In genomic region chrX:118353081-118353850, GRCh38 we compare ENCODE assay signal across 11 cellular contexts. TPM values are rescaled to one million over a fixed set of nuclear protein-coding genes. Genes with fewer than 3 reads are reported as not detected.
A peak's percentile ranks its signal among the peaks of the same experiment; 100 is the strongest.
DNase-seq lines count a peak whose midpoint lies in the region; ATAC-seq and TF ChIP-seq lines count a peak whose summit lies in the region.
"Had no signal": no experiment of that assay in that cellular context is flagged by ENCODE, and none has a peak within 500 bp of the region (broad histone marks: within the 10 kb centered on the region; RNA-seq: fewer than 3 reads in every experiment).

No MANE protein-coding gene starts in this region.

- H3K27me3 Mint-ChIP-seq in GM23338 (ENCODE audit: insufficient read depth, low read depth, poor library complexity), result no peaks in the 10 kb centered on the region
- no peaks in the 10 kb centered on the region for H3K27me3 Mint-ChIP-seq in chondrocyte (ENCODE audit: low read depth)
- H3K27me3 Mint-ChIP-seq: progenitor cell of endocrine pancreas had no signal

- H4K20me1 ChIP-seq in GM23338 (replicated peaks; ENCODE audit: insufficient read depth) (no peaks in the 10 kb centered on the region), Karpas-422 (ENCODE audit: insufficient read depth, low read depth, low read length) (peaks cover 4% of the 10 kb centered on the region; the same call in 1 of the 2 replicates)

- H3K9me3 ChIP-seq in Karpas-422 (ENCODE audit: low read length), result no peaks in the 10 kb centered on the region

- H3K27ac ChIP-seq in GM23338 (ENCODE audit: low read depth) (no peak overlapping the region), Karpas-422 (ENCODE audit: low read length) (no peak overlapping the region)

- no peaks in the 10 kb centered on the region for H3K9me2 ChIP-seq in GM23338 (ENCODE audit: insufficient read depth)
- H3K9me2 ChIP-seq in Karpas-422 (replicated peaks; ENCODE audit: insufficient read depth, low read length), result no peaks in the 10 kb centered on the region

- H3K4me2 ChIP-seq in GM23338, result no peak overlapping the region
- no peak overlapping the region for H3K4me2 ChIP-seq in Karpas-422 (ENCODE audit: low read depth, low read length, poor library complexity, severe bottlenecking)

- POLR2A ChIA-PET in HEK293T (lab: Yijun Ruan, JAX), result no interaction called here

- H3K36me3 Mint-ChIP-seq in GM23338 (ENCODE audit: low read depth) (no peaks in the 10 kb centered on the region), chondrocyte (ENCODE audit: low read depth) (no peaks in the 10 kb centered on the region)

- H3K9ac ChIP-seq in Karpas-422 (ENCODE audit: low read length), result no peak overlapping the region

- H3F3A ChIP-seq in GM23338 (replicated peaks; ENCODE audit: low read depth), result no peaks in the 10 kb centered on the region

- no peak for TF ChIP-seq CTCF in GM23338 (conservative IDR thresholded peaks at IDR 0.05; ENCODE audit: low read depth in 2 of 2)
- TF ChIP-seq CTCF in omental fat pad (IDR thresholded peaks at IDR 0.05), result no peak
- TF ChIP-seq CTCF in chondrocyte (IDR thresholded peaks at IDR 0.05), result no peak

- H3K4me3 Mint-ChIP-seq in GM23338 (no peak overlapping the region), chondrocyte (ENCODE audit: unreplicated experiment) (no peak overlapping the region)

- H3K4me1 ChIP-seq in GM23338 (ENCODE audit: insufficient read depth) (peaks cover 23% of the 10 kb centered on the region), Karpas-422 (ENCODE audit: low read length) (peaks cover 27% of the 10 kb centered on the region)

- ATAC-seq in GM18520 (IDR thresholded peaks at IDR 0.05; ENCODE audit: unreplicated experiment) (peak; percentile 56), GM23338 (no peak), omental fat pad (ENCODE audit: low FRiP score) (no peak), SK-N-SH treated with all-trans-retinoic acid at 6 μM for 48 hours (no peak)

- no peak overlapping the region for H3K27ac Mint-ChIP-seq in GM23338
- no peak overlapping the region for H3K27ac Mint-ChIP-seq in chondrocyte (ENCODE audit: unreplicated experiment)
- H3K27ac Mint-ChIP-seq: progenitor cell of endocrine pancreas had no signal

- H3K27me3 ChIP-seq in GM23338 (ENCODE audit: insufficient read depth) (no peaks in the 10 kb centered on the region), Karpas-422 (ENCODE audit: low read length) (no peaks in the 10 kb centered on the region)

- H3K9me3 Mint-ChIP-seq in GM23338 (no peaks in the 10 kb centered on the region), chondrocyte (ENCODE audit: low read depth) (no peaks in the 10 kb centered on the region)

- H3K4me1 Mint-ChIP-seq in GM23338, result peaks cover 34% of the 10 kb centered on the region
- H3K4me1 Mint-ChIP-seq in chondrocyte (ENCODE audit: low read depth), result peaks cover 59% of the 10 kb centered on the region

- H3K79me2 ChIP-seq in GM23338 (replicated peaks; ENCODE audit: insufficient read depth) (peaks cover 95% of the 10 kb centered on the region), Karpas-422 (ENCODE audit: low read length) (peaks cover 2% of the 10 kb centered on the region; the same call in 1 of the 2 replicates)

- no peaks in the 10 kb centered on the region for H3K36me3 ChIP-seq in GM23338 (ENCODE audit: insufficient read depth)
- H3K36me3 ChIP-seq in Karpas-422 (ENCODE audit: insufficient read depth, low read length), result no peaks in the 10 kb centered on the region

- H2AFZ ChIP-seq in GM23338 (no peak overlapping the region), Karpas-422 (ENCODE audit: low read length) (no peak overlapping the region)

- no peak overlapping the region for H3K4me3 ChIP-seq in GM23338
- no peak overlapping the region for H3K4me3 ChIP-seq in Karpas-422 (ENCODE audit: low read length)

- CTCF ChIA-PET in HEK293T (lab: Yijun Ruan, JAX), result interaction anchor here (0.6 kb wide), 1 partner anchor 97 kb away, joined by 3 read pairs; no protein-coding TSS in a partner anchor

- DNase-seq in GM23338 (ENCODE audit: low spot score), result peak; percentile 9
- peak; percentile 36 for DNase-seq in Karpas-422
- DNase-seq in kidney tubule cell (ENCODE audit: low spot score), result peak; percentile 6
- DNase-seq in HEK293T (ENCODE audit: extremely low spot score), result no peak
- DNase-seq in omental fat pad (ENCODE audit: low spot score), result no peak
- no peak for DNase-seq in chondrocyte (ENCODE audit: low spot score)
- DNase-seq: DMS79 treated with DMSO at 0.1 percent for 48 hours, NCI-H1105 had no signal

TF ChIP-seq in GM23338, 12 proteins besides CTCF, POLR2A, EP300 and RAD21 (continues in another document):
- no peak for TF ChIP-seq ZNF114 (CRISPR knock-in tag; IDR thresholded peaks at IDR 0.05)

TF ChIP-seq in HEK293T, 16 proteins besides CTCF, POLR2A, EP300 and RAD21:
- no peak for TF ChIP-seq SUZ12 (IDR thresholded peaks at IDR 0.05)
- TF ChIP-seq ZNF384 (IDR thresholded peaks at IDR 0.05), result no peak
- TF ChIP-seq ARNT (IDR thresholded peaks at IDR 0.05), result no peak
- no peak for TF ChIP-seq FOXK2 (IDR thresholded peaks at IDR 0.05)
- TF ChIP-seq HDGF (IDR thresholded peaks at IDR 0.05; ENCODE audit: borderline replicate concordance), result no peak
- TF ChIP-seq LEF1 (IDR thresholded peaks at IDR 0.05; ENCODE audit: borderline replicate concordance), result no peak
- no peak for TF ChIP-seq NFRKB (IDR thresholded peaks at IDR 0.05)
- TF ChIP-seq BHLHE40 (IDR thresholded peaks at IDR 0.05; ENCODE audit: borderline replicate concordance), result no peak
- TF ChIP-seq, protein P1, sequence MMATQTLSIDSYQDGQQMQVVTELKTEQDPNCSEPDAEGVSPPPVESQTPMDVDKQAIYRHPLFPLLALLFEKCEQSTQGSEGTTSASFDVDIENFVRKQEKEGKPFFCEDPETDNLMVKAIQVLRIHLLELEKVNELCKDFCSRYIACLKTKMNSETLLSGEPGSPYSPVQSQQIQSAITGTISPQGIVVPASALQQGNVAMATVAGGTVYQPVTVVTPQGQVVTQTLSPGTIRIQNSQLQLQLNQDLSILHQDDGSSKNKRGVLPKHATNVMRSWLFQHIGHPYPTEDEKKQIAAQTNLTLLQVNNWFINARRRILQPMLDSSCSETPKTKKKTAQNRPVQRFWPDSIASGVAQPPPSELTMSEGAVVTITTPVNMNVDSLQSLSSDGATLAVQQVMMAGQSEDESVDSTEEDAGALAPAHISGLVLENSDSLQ (IDR thresholded peaks at IDR 0.05), result no peak
- TF ChIP-seq SP1 (IDR thresholded peaks at IDR 0.05), result no peak

TF ChIP-seq in SK-N-SH treated with all-trans-retinoic acid at 6 μM for 48 hours, 23 proteins besides CTCF, POLR2A, EP300 and RAD21 (continues in another document):
- TF ChIP-seq ZFP3 (CRISPR knock-in tag; IDR thresholded peaks at IDR 0.05) (no peak), ZNF70 (CRISPR knock-in tag; IDR thresholded peaks at IDR 0.05) (no peak), RARB (CRISPR knock-in tag; IDR thresholded peaks at IDR 0.05) (no peak), TCF4 (CRISPR knock-in tag; IDR thresholded peaks at IDR 0.05; ENCODE audit: borderline replicate concordance) (no peak), PPARA (CRISPR knock-in tag; IDR thresholded peaks at IDR 0.05; ENCODE audit: borderline replicate concordance) (no peak), TOX (CRISPR knock-in tag; IDR thresholded peaks at IDR 0.05; ENCODE audit: borderline replicate concordance) (no peak), ZC3H10 (CRISPR knock-in tag; IDR thresholded peaks at IDR 0.05) (no peak), ZNF565 (CRISPR knock-in tag; conservative IDR thresholded peaks at IDR 0.05; ENCODE audit: low read depth) (no peak), GLIS3 (CRISPR knock-in tag; IDR thresholded peaks at IDR 0.05) (no peak), BACH2 (CRISPR knock-in tag; IDR thresholded peaks at IDR 0.05; ENCODE audit: borderline replicate concordance) (no peak)
- TF ChIP-seq, protein P2, sequence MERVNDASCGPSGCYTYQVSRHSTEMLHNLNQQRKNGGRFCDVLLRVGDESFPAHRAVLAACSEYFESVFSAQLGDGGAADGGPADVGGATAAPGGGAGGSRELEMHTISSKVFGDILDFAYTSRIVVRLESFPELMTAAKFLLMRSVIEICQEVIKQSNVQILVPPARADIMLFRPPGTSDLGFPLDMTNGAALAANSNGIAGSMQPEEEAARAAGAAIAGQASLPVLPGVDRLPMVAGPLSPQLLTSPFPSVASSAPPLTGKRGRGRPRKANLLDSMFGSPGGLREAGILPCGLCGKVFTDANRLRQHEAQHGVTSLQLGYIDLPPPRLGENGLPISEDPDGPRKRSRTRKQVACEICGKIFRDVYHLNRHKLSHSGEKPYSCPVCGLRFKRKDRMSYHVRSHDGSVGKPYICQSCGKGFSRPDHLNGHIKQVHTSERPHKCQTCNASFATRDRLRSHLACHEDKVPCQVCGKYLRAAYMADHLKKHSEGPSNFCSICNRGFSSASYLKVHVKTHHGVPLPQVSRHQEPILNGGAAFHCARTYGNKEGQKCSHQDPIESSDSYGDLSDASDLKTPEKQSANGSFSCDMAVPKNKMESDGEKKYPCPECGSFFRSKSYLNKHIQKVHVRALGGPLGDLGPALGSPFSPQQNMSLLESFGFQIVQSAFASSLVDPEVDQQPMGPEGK (CRISPR knock-in tag; IDR thresholded peaks at IDR 0.05; ENCODE audit: borderline replicate concordance), result no peak
- TF ChIP-seq, protein P3, sequence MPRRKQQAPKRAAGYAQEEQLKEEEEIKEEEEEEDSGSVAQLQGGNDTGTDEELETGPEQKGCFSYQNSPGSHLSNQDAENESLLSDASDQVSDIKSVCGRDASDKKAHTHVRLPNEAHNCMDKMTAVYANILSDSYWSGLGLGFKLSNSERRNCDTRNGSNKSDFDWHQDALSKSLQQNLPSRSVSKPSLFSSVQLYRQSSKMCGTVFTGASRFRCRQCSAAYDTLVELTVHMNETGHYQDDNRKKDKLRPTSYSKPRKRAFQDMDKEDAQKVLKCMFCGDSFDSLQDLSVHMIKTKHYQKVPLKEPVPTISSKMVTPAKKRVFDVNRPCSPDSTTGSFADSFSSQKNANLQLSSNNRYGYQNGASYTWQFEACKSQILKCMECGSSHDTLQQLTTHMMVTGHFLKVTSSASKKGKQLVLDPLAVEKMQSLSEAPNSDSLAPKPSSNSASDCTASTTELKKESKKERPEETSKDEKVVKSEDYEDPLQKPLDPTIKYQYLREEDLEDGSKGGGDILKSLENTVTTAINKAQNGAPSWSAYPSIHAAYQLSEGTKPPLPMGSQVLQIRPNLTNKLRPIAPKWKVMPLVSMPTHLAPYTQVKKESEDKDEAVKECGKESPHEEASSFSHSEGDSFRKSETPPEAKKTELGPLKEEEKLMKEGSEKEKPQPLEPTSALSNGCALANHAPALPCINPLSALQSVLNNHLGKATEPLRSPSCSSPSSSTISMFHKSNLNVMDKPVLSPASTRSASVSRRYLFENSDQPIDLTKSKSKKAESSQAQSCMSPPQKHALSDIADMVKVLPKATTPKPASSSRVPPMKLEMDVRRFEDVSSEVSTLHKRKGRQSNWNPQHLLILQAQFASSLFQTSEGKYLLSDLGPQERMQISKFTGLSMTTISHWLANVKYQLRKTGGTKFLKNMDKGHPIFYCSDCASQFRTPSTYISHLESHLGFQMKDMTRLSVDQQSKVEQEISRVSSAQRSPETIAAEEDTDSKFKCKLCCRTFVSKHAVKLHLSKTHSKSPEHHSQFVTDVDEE (CRISPR knock-in tag; IDR thresholded peaks at IDR 0.05), result no peak

RNA-seq across cellular contexts. Expression of gene WDR44, which starts 7.4 kb away (rescaled TPM):
- 17.5 and 20.7 TPM in 2 replicates for total RNA-seq in GM23338 (2014; rRNA removed; shearing (Covaris generic))
- polyA plus RNA-seq in GM23338 (2016; fragmentation: Nextera tagmentation; extraction: Ambion mirVana), result 19.5 and 21.0 TPM in 2 replicates
- total RNA-seq in Karpas-422 (2014; rRNA removed; shearing (Covaris generic); ENCODE audit: low replicate concordance), result 10.8 and 10.9 TPM in 2 replicates
- 10 to 100 TPM; 16.3 to 21.2 (median 19.7) TPM for total RNA-seq in omental fat pad
- 19.3 to 37.7 TPM (median 20.2 TPM) in 3 replicates for total RNA-seq in chondrocyte

Comparison
In these comparisons a context has a peak if more than half of its experiments do, and no peak if none do; other contexts are left out.
1. DNase-seq: peak in GM23338 (single experiment), Karpas-422 (single experiment) and kidney tubule cell (single experiment); none in HEK293T (single experiment), omental fat pad (single experiment) and chondrocyte (single experiment).